In the genomic region with DNA sequence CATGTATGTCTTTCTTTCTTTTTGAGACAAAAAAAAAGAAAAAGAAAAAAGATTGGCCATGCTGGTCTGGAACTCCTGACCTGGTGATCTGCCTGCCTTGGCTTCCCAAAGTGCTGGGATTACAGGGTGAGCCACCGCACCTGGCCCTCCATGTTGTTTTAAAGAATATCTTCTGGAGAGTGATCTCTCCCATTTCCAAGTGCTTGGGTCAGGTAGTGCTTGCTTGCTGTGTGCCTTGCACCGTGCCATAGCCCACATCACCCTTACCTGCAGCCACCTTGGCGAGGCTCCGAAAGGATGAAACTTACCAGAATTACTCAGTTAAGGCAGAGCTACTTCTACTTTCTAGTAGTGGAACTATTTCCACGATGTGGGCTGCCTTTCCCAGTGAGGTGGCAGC, we compare ENCODE assay signal across 35 cellular contexts.
"Had no signal": no experiment of that assay in that cellular context is flagged by ENCODE, and none has a peak within 500 bp of the region (broad histone marks: within the 10 kb centered on the region; RNA-seq: fewer than 3 reads in every experiment).

No MANE protein-coding gene starts in this region.

- H3K27me3 ChIP-seq: MG63 had no signal

- H3K4me2 ChIP-seq: KMS-11 had no signal

- H3K9me3 ChIP-seq: MG63 had no signal

- H3K9ac ChIP-seq: KMS-11 had no signal

- H3K4me3 ChIP-seq: MG63 had no signal

- H3K36me3 ChIP-seq: MG63 had no signal

- DNase-seq: Karpas-422, Kasumi-1, MG63, MM.1S, MV-4-11, NCI-H1048, NCI-H1092, NCI-H1092 treated with DMSO at 0.1 percent for 48 hours, NCI-H1105, NCI-H1105 treated with DMSO at 0.1 percent for 48 hours, NCI-H1417, NCI-H1417 treated with DMSO at 0.1 percent for 48 hours, NCI-H1436, NCI-H1436 treated with DMSO at 0.1 percent for 48 hours, NCI-H146, NCI-H1694, NCI-H1694 treated with DMSO at 0.1 percent for 48 hours, NCI-H187, NCI-H187 treated with DMSO at 0.1 percent for 48 hours, NCI-H1930, NCI-H2029, NCI-H2029 treated with DMSO at 0.1 percent for 48 hours, NCI-H2081, NCI-H2081 treated with DMSO at 0.1 percent for 48 hours, NCI-H2107, NCI-H2171, NCI-H2171 treated with DMSO at 0.1 percent for 48 hours, NCI-H2227 treated with DMSO at 0.1 percent for 48 hours, NCI-H226, NCI-H345, NCI-H446, NCI-H446 treated with DMSO at 0.1 percent for 48 hours, NCI-H510A, NCI-H510A treated with DMSO at 0.1 percent for 48 hours had no signal

- H3K27ac ChIP-seq: KMS-11 had no signal
